In the genomic region with DNA sequence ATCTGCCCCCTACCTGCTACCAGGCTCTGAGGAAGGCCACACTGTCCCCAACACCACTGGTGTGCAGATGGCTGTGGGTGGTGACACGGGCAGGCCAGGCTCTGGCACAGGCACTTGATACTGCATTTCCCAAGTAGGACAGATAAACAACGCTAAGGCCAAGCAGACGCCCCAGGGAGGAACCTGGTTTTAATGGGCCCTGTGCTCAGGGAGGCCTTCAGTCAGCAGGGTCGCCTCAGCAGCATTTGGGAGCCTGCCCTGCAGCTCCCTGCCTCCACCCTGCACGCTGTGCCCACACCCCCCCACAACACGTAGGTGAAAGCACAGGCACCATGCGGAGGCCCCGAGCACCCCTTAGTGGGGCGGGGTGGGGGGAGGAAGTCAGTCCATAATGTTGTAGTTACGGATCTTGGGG, we compare ENCODE assay signal across 1 cellular context.
TF ChIP-seq lines count a peak whose summit lies in the region.

No MANE protein-coding gene starts in this region.

TF ChIP-seq in HEK293, 187 proteins besides CTCF, POLR2A, EP300 and RAD21 (continued from another document):
- peak; percentile 87 for TF ChIP-seq ZNF223 (tag by site-specific recombination; IDR thresholded peaks at IDR 0.05)
- no peak for TF ChIP-seq ZNF391 (tag by site-specific recombination; IDR thresholded peaks at IDR 0.05; ENCODE audit: borderline replicate concordance, low read depth)
- TF ChIP-seq ZNF2 (tag by site-specific recombination; IDR thresholded peaks at IDR 0.05): no peak
- TF ChIP-seq WT1 (tag by site-specific recombination; IDR thresholded peaks at IDR 0.05): peak; percentile 36; the same call in 1 of the 2 replicates
- no peak for TF ChIP-seq ZBTB17 (tag by site-specific recombination; IDR thresholded peaks at IDR 0.05)
- TF ChIP-seq ZIC2 (tag by site-specific recombination; IDR thresholded peaks at IDR 0.05): peak; percentile 70
- TF ChIP-seq, protein P1, sequence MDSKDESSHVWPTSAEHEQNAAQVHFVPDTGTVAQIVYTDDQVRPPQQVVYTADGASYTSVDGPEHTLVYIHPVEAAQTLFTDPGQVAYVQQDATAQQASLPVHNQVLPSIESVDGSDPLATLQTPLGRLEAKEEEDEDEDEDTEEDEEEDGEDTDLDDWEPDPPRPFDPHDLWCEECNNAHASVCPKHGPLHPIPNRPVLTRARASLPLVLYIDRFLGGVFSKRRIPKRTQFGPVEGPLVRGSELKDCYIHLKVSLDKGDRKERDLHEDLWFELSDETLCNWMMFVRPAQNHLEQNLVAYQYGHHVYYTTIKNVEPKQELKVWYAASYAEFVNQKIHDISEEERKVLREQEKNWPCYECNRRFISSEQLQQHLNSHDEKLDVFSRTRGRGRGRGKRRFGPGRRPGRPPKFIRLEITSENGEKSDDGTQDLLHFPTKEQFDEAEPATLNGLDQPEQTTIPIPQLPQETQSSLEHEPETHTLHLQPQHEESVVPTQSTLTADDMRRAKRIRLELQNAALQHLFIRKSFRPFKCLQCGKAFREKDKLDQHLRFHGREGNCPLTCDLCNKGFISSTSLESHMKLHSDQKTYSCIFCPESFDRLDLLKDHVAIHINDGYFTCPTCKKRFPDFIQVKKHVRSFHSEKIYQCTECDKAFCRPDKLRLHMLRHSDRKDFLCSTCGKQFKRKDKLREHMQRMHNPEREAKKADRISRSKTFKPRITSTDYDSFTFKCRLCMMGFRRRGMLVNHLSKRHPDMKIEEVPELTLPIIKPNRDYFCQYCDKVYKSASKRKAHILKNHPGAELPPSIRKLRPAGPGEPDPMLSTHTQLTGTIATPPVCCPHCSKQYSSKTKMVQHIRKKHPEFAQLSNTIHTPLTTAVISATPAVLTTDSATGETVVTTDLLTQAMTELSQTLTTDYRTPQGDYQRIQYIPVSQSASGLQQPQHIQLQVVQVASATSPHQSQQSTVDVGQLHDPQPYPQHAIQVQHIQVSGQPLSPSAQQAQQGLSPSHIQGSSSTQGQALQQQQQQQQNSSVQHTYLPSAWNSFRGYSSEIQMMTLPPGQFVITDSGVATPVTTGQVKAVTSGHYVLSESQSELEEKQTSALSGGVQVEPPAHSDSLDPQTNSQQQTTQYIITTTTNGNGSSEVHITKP (tag by site-specific recombination; IDR thresholded peaks at IDR 0.05): no peak
- no peak for TF ChIP-seq ZNF138 (tag by site-specific recombination; IDR thresholded peaks at IDR 0.05; ENCODE audit: borderline replicate concordance)
- TF ChIP-seq ZNF777 (tag by site-specific recombination; IDR thresholded peaks at IDR 0.05; ENCODE audit: borderline replicate concordance): no peak
- TF ChIP-seq ZNF423 (tag by site-specific recombination; IDR thresholded peaks at IDR 0.05): peak; percentile 61
- TF ChIP-seq ZBTB20 (tag by site-specific recombination; IDR thresholded peaks at IDR 0.05): peak; percentile 52; the same call in 1 of the 2 replicates
- TF ChIP-seq ZFP69B (tag by site-specific recombination; IDR thresholded peaks at IDR 0.05): no peak
- peak; percentile 44 for TF ChIP-seq SP2 (tag by site-specific recombination; IDR thresholded peaks at IDR 0.05)
- TF ChIP-seq, protein P2, sequence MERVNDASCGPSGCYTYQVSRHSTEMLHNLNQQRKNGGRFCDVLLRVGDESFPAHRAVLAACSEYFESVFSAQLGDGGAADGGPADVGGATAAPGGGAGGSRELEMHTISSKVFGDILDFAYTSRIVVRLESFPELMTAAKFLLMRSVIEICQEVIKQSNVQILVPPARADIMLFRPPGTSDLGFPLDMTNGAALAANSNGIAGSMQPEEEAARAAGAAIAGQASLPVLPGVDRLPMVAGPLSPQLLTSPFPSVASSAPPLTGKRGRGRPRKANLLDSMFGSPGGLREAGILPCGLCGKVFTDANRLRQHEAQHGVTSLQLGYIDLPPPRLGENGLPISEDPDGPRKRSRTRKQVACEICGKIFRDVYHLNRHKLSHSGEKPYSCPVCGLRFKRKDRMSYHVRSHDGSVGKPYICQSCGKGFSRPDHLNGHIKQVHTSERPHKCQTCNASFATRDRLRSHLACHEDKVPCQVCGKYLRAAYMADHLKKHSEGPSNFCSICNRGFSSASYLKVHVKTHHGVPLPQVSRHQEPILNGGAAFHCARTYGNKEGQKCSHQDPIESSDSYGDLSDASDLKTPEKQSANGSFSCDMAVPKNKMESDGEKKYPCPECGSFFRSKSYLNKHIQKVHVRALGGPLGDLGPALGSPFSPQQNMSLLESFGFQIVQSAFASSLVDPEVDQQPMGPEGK (tag by site-specific recombination; IDR thresholded peaks at IDR 0.05): peak; percentile 24
- TF ChIP-seq YY1 (tag by site-specific recombination; IDR thresholded peaks at IDR 0.05): no peak
- TF ChIP-seq, protein P3, sequence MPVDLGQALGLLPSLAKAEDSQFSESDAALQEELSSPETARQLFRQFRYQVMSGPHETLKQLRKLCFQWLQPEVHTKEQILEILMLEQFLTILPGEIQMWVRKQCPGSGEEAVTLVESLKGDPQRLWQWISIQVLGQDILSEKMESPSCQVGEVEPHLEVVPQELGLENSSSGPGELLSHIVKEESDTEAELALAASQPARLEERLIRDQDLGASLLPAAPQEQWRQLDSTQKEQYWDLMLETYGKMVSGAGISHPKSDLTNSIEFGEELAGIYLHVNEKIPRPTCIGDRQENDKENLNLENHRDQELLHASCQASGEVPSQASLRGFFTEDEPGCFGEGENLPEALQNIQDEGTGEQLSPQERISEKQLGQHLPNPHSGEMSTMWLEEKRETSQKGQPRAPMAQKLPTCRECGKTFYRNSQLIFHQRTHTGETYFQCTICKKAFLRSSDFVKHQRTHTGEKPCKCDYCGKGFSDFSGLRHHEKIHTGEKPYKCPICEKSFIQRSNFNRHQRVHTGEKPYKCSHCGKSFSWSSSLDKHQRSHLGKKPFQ (tag by site-specific recombination; IDR thresholded peaks at IDR 0.05): no peak
- TF ChIP-seq ZNF10 (tag by site-specific recombination; IDR thresholded peaks at IDR 0.05): no peak
- TF ChIP-seq ZFHX2 (tag by site-specific recombination; conservative IDR thresholded peaks at IDR 0.05): peak; percentile 16; the same call in 1 of the 2 replicates
- no peak for TF ChIP-seq ZNF521 (tag by site-specific recombination; IDR thresholded peaks at IDR 0.05)
- peak; percentile 92 for TF ChIP-seq GLIS1 (tag by site-specific recombination; IDR thresholded peaks at IDR 0.05)
- TF ChIP-seq OSR2 (tag by site-specific recombination; IDR thresholded peaks at IDR 0.05): no peak
- TF ChIP-seq ZBTB8A (tag by site-specific recombination; IDR thresholded peaks at IDR 0.05): peak; percentile 26; the same call in 1 of the 2 replicates
- TF ChIP-seq ZNF585B (tag by site-specific recombination; IDR thresholded peaks at IDR 0.05): no peak
- no peak for TF ChIP-seq ZNF621 (tag by site-specific recombination; IDR thresholded peaks at IDR 0.05)
- no peak for TF ChIP-seq KLF16 (tag by site-specific recombination; IDR thresholded peaks at IDR 0.05)
- TF ChIP-seq ZNF335 (tag by site-specific recombination; conservative IDR thresholded peaks at IDR 0.05): no peak
- no peak for TF ChIP-seq TRIM28 (IDR thresholded peaks at IDR 0.05; ENCODE audit: borderline replicate concordance, low read length)
- TF ChIP-seq ZNF19 (tag by site-specific recombination; IDR thresholded peaks at IDR 0.05; ENCODE audit: low read depth): no peak
- no peak for TF ChIP-seq ZNF514 (tag by site-specific recombination; IDR thresholded peaks at IDR 0.05)
- TF ChIP-seq ZNF660 (tag by site-specific recombination; IDR thresholded peaks at IDR 0.05): no peak
- no peak for TF ChIP-seq ZNF707 (tag by site-specific recombination; IDR thresholded peaks at IDR 0.05)
- peak; percentile 76 for TF ChIP-seq KLF1 (tag by site-specific recombination; IDR thresholded peaks at IDR 0.05)
- no peak for TF ChIP-seq BCL11A (tag by site-specific recombination; IDR thresholded peaks at IDR 0.05; ENCODE audit: low read depth)
- TF ChIP-seq, protein P4, sequence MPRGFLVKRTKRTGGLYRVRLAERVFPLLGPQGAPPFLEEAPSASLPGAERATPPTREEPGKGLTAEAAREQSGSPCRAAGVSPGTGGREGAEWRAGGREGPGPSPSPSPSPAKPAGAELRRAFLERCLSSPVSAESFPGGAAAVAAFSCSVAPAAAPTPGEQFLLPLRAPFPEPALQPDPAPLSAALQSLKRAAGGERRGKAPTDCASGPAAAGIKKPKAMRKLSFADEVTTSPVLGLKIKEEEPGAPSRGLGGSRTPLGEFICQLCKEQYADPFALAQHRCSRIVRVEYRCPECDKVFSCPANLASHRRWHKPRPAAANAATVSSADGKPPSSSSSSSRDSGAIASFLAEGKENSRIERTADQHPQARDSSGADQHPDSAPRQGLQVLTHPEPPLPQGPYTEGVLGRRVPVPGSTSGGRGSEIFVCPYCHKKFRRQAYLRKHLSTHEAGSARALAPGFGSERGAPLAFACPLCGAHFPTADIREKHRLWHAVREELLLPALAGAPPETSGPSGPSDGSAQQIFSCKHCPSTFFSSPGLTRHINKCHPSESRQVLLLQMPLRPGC (tag by site-specific recombination; IDR thresholded peaks at IDR 0.05): no peak
- no peak for TF ChIP-seq ZNF16 (tag by site-specific recombination; IDR thresholded peaks at IDR 0.05; ENCODE audit: low read depth)
- TF ChIP-seq ZNF155 (tag by site-specific recombination; IDR thresholded peaks at IDR 0.05): no peak
- TF ChIP-seq GLIS2 (tag by site-specific recombination; IDR thresholded peaks at IDR 0.05): peak; percentile 30
- no peak for TF ChIP-seq ZNF24 (tag by site-specific recombination; IDR thresholded peaks at IDR 0.05)
